In genomic region chr12:84787253-84787652, GRCh38 we compare ENCODE assay signal across 26 cellular contexts.
"Had no signal": no experiment of that assay in that cellular context is flagged by ENCODE, and none has a peak within 500 bp of the region (broad histone marks: within the 10 kb centered on the region; RNA-seq: fewer than 3 reads in every experiment).

No MANE protein-coding gene starts in this region.

- ATAC-seq: stimulated activated effector memory CD8-positive, alpha-beta T cell treated with anti-CD3 and anti-CD28 coated beads, Interleukin-12 subunit alpha, Interleukin-12 subunit beta, amount 100 ng/mL, for 72 hours; stimulated activated memory B cell treated with anti-CD40 and anti-IgM and Interleukin-4, amounts not matched to agents 10 μg/mL and 1 μg/mL and 100 μg/mL, for 72 hours; stimulated activated naive B cell treated with anti-CD40 and anti-IgM and Interleukin-4, amounts not matched to agents 10 μg/mL and 1 μg/mL and 100 μg/mL, for 72 hours; stimulated activated naive CD8-positive, alpha-beta T cell treated with anti-CD3 and anti-CD28 coated beads, Interleukin-15, amount 100 ng/mL, for 72 hours; stimulated activated naive CD8-positive, alpha-beta T cell treated with anti-CD3 and anti-CD28 coated beads, Interleukin-15, Interleukin-2, amounts not matched to agents 100 U/mL and 50 U/mL, for 24 hours; upper lobe of right lung had no signal

- DNase-seq: stimulated activated CD4-positive, alpha-beta T cell treated with anti-CD3 and anti-CD28 coated beads, Interleukin-2, amount 100 ng/mL, for 48 hours; stimulated activated CD4-positive, alpha-beta T cell treated with anti-CD3 and anti-CD28 coated beads, Interleukin-4, amount 100 ng/mL, for 1 hour; stimulated activated CD4-positive, alpha-beta T cell treated with anti-CD3 and anti-CD28 coated beads, Interleukin-4, amount 100 ng/mL, for 24 hours; stimulated activated CD4-positive, alpha-beta T cell treated with anti-CD3 and anti-CD28 coated beads, Interleukin-4, amount 100 ng/mL, for 4 hours; stimulated activated CD8-positive, alpha-beta memory T cell treated with anti-CD3 and anti-CD28 coated beads, Interleukin-4, amount 100 ng/mL, for 48 hours; stimulated activated naive B cell treated with anti-CD40 and anti-IgM and Interleukin-4, amounts not matched to agents 10 μg/mL and 1 μg/mL and 100 μg/mL, for 72 hours; stimulated activated naive CD4-positive, alpha-beta T cell; stimulated activated naive CD4-positive, alpha-beta T cell treated with Interleukin-2 at 50 U/mL for 16 hours; stimulated activated naive CD8-positive, alpha-beta T cell treated with anti-CD3 and anti-CD28 coated beads, Interleukin-15, amount 100 ng/mL, for 72 hours; stimulated activated naive CD8-positive, alpha-beta T cell treated with anti-CD3 and anti-CD28 coated beads, Interleukin-15, Interleukin-2, amounts not matched to agents 100 U/mL and 50 U/mL, for 24 hours; stomach; substantia nigra; testis; thyroid gland; tibial artery; transverse colon; trophoblast cell; upper lobe of left lung; upper lobe of right lung; uterus had no signal

- H3K4me3 ChIP-seq: stomach, suprapubic skin, testis, thoracic aorta, thyroid gland, tibial artery, tibial nerve, transverse colon, upper lobe of left lung, upper lobe of right lung, uterus, vagina had no signal

- H3K9me3 ChIP-seq: stomach, suprapubic skin, testis, thoracic aorta, thyroid gland, tibial artery, tibial nerve, transverse colon, upper lobe of left lung, upper lobe of right lung, uterus, vagina had no signal

- H3K27ac ChIP-seq: stomach, suprapubic skin, testis, thoracic aorta, thyroid gland, tibial artery, tibial nerve, transverse colon, upper lobe of left lung, upper lobe of right lung, uterus, vagina had no signal

- H3K27me3 ChIP-seq: stomach, suprapubic skin, testis, thyroid gland, tibial artery, tibial nerve, transverse colon, upper lobe of left lung, upper lobe of right lung, uterus, vagina had no signal

- H3K36me3 ChIP-seq: stomach, suprapubic skin, thoracic aorta, thyroid gland, tibial artery, tibial nerve, transverse colon, upper lobe of left lung, upper lobe of right lung, uterus, vagina had no signal

- H3K4me1 ChIP-seq: stomach, suprapubic skin, testis, thyroid gland, tibial artery, tibial nerve, transverse colon, upper lobe of left lung, upper lobe of right lung, uterus, vagina had no signal
